Comparison of ENCODE assay signal across 18 cellular contexts in genomic region chr1:54280652-54281051, GRCh38.
DNase-seq lines count a peak whose midpoint lies in the region; ATAC-seq and TF ChIP-seq lines count a peak whose summit lies in the region.
"Had no signal": no experiment of that assay in that cellular context is flagged by ENCODE, and none has a peak within 500 bp of the region (broad histone marks: within the 10 kb centered on the region; RNA-seq: fewer than 3 reads in every experiment).

No MANE protein-coding gene starts in this region.

- H2BK12ac ChIP-seq in trophoblast cell (ENCODE audit: low read length), result peak overlapping the region; percentile 19

- no peak overlapping the region for H3K23ac ChIP-seq in trophoblast cell (ENCODE audit: low read length)

- H3K4me3 Mint-ChIP-seq in HFFc6, result no peak overlapping the region
- peak overlapping the region in 2 of 3 donors; percentile 46 to 68 for H3K4me3 Mint-ChIP-seq in T-cell
- H3K4me3 Mint-ChIP-seq: CD8-positive, alpha-beta memory T cell; effector memory CD8-positive, alpha-beta T cell; stimulated activated memory B cell treated with anti-CD40 and anti-IgM and Interleukin-4, amounts not matched to agents 10 μg/mL and 1 μg/mL and 100 μg/mL, for 72 hours had no signal

- H3K4me1 ChIP-seq in trophoblast cell (ENCODE audit: control insufficient read depth in 1 of 2, insufficient read depth in 2 of 2, low read length in 2 of 2) (peaks cover 20 to 21% of the 10 kb centered on the region in 2 experiments), A673 (ENCODE audit: insufficient read depth, low read length, poor library complexity, severe bottlenecking) (no peaks in the 10 kb centered on the region)

- no peaks in the 10 kb centered on the region for H3K9me3 Mint-ChIP-seq in HFFc6
- H3K9me3 Mint-ChIP-seq in T-cell, result no peaks in the 10 kb centered on the region
- H3K9me3 Mint-ChIP-seq: CD8-positive, alpha-beta memory T cell; effector memory CD8-positive, alpha-beta T cell; stimulated activated memory B cell treated with anti-CD40 and anti-IgM and Interleukin-4, amounts not matched to agents 10 μg/mL and 1 μg/mL and 100 μg/mL, for 72 hours had no signal

- H4K8ac ChIP-seq in trophoblast cell (ENCODE audit: low read depth, low read length), result no peak overlapping the region

- ATAC-seq in T-cell (replicated peaks in 1 of 4), result peak in 2 of 4 experiments; percentile 21 to 29
- no peak for ATAC-seq in GM18861 (IDR thresholded peaks at IDR 0.05; ENCODE audit: unreplicated experiment)
- no peak for ATAC-seq in GM18517 (IDR thresholded peaks at IDR 0.05; ENCODE audit: unreplicated experiment)
- ATAC-seq: effector memory CD8-positive, alpha-beta T cell; heart left ventricle; SK-N-SH treated with all-trans-retinoic acid at 6 μM for 48 hours; stimulated activated memory B cell treated with anti-CD40 and anti-IgM and Interleukin-4, amounts not matched to agents 10 μg/mL and 1 μg/mL and 100 μg/mL, for 72 hours had no signal

- H3K36me3 ChIP-seq in trophoblast cell (ENCODE audit: control insufficient read depth in 1 of 2, insufficient read depth in 2 of 2, low read length in 2 of 2) (peaks cover 21 to 26% of the 10 kb centered on the region in 2 experiments), A673 (ENCODE audit: insufficient read depth, low read length, poor library complexity, severe bottlenecking) (no peaks in the 10 kb centered on the region)

- H3K4me2 ChIP-seq in trophoblast cell (ENCODE audit: low read length), result no peak overlapping the region

- BruUV-seq in A673 (replicated peaks; lab: Mats Ljungman, UMichigan), result no TSS peak

- POLR2A ChIA-PET in T-cell (lab: Charles Lee), result interaction anchor here in 1 of 2 donors (0.6 kb wide), 2 partner anchors 17 to 132 kb away, joined by 3 to 5 read pairs; no protein-coding TSS in a partner anchor
- POLR2A ChIA-PET in A673 (lab: Charles Lee; ENCODE audit: low non-redundant PET), result no interaction called here

- peaks cover 54% of the 10 kb centered on the region for H3K4me1 Mint-ChIP-seq in HFFc6 (ENCODE audit: low read depth)
- H3K4me1 Mint-ChIP-seq in T-cell, result peaks cover 65 to 69% (median 65%) of the 10 kb centered on the region in 3 donors
- H3K4me1 Mint-ChIP-seq: stimulated activated memory B cell treated with anti-CD40 and anti-IgM and Interleukin-4, amounts not matched to agents 10 μg/mL and 1 μg/mL and 100 μg/mL, for 72 hours had no signal

- H3K27ac Mint-ChIP-seq in HFFc6 (peak overlapping the region; percentile 83), T-cell (peak overlapping the region; percentile 91 to 95)
- H3K27ac Mint-ChIP-seq: effector memory CD8-positive, alpha-beta T cell; stimulated activated memory B cell treated with anti-CD40 and anti-IgM and Interleukin-4, amounts not matched to agents 10 μg/mL and 1 μg/mL and 100 μg/mL, for 72 hours had no signal

- CTCF ChIA-PET in T-cell (lab: Charles Lee) (interaction anchor here in 1 of 2 donors (0.6 kb wide), 1 partner anchor 125 kb away, joined by 3 read pairs; the partner anchor contains the start of gene SSBP3), A673 (lab: Charles Lee) (no interaction called here)

- H4K12ac ChIP-seq in trophoblast cell (ENCODE audit: low read depth, low read length), result no peak overlapping the region

- H2BK120ac ChIP-seq in trophoblast cell (ENCODE audit: insufficient read depth, low read length, poor library complexity), result no peak overlapping the region

- H3K79me1 ChIP-seq in trophoblast cell (ENCODE audit: low read length), result peaks cover 5% of the 10 kb centered on the region

- H3K27me3 Mint-ChIP-seq in HFFc6 (ENCODE audit: insufficient read depth) (0 out of 2 replicates have a peak, but pooled peaks cover 1% of the 10 kb centered on the region), T-cell (no peaks in the 10 kb centered on the region)
- H3K27me3 Mint-ChIP-seq: CD8-positive, alpha-beta memory T cell; effector memory CD8-positive, alpha-beta T cell; stimulated activated memory B cell treated with anti-CD40 and anti-IgM and Interleukin-4, amounts not matched to agents 10 μg/mL and 1 μg/mL and 100 μg/mL, for 72 hours had no signal

- no peak overlapping the region for H3K9ac ChIP-seq in trophoblast cell (ENCODE audit: low read length)

- peak overlapping the region; percentile 1 for H3K4ac ChIP-seq in trophoblast cell (ENCODE audit: low read depth, low read length)

- WGBS in trophoblast cell (ENCODE audit: extremely low coverage, insufficient coverage, insufficient read length), result no CpG with 5 or more reads among the region's 12 CpGs

- H3K14ac ChIP-seq in trophoblast cell (ENCODE audit: low read length), result no peak overlapping the region

- H3K27ac ChIP-seq in dorsolateral prefrontal cortex (peak overlapping the region in 56 of 59 donors; percentile 0 to 90 (median 71)), trophoblast cell (ENCODE audit: low read depth, low read length) (no peak overlapping the region), A673 (ENCODE audit: low read depth, low read length, poor library complexity, severe bottlenecking) (no peak overlapping the region)

- DNase-seq in HFFc6 (no peak), T-cell (peak in 18 of 34 experiments; percentile 6 to 37 (median 18)), dorsolateral prefrontal cortex (peak in 4 of 10 donors; percentile 43 to 68 (median 50)), trophoblast cell (no peak), NAMALWA (ENCODE audit: low spot score) (no peak), A673 (ENCODE audit: low spot score) (no peak)
- DNase-seq: activated CD4-positive, CD25-positive, alpha-beta regulatory T cell treated with anti-CD3 and anti-CD28 coated beads, Interleukin-2, amount 50 U/mL, for 72 hours; amniotic stem cell; CD8-positive, alpha-beta memory T cell; effector memory CD8-positive, alpha-beta T cell; heart left ventricle; KBM-7; NCI-H2029 treated with DMSO at 0.1 percent for 48 hours; stimulated activated CD4-positive, alpha-beta T cell treated with anti-CD3 and anti-CD28 coated beads, Interleukin-1b, Interleukin-23, amount 100 ng/mL, for 48 hours had no signal

- H3K4me3 ChIP-seq in dorsolateral prefrontal cortex, result no peak overlapping the region
- no peak overlapping the region for H3K4me3 ChIP-seq in trophoblast cell (ENCODE audit: low read depth, low read length)
- no peak overlapping the region for H3K4me3 ChIP-seq in A673 (ENCODE audit: low read depth, low read length, poor library complexity, severe bottlenecking)
- H3K4me3 ChIP-seq: heart left ventricle had no signal

- peak overlapping the region; percentile 38 for H3K18ac ChIP-seq in trophoblast cell (ENCODE audit: low read length)

- no peak overlapping the region for H2BK5ac ChIP-seq in trophoblast cell (ENCODE audit: low read depth, low read length, poor library complexity)

- H3K9me3 ChIP-seq in trophoblast cell (ENCODE audit: insufficient read depth, low read depth, low read length), result peaks cover 2% of the 10 kb centered on the region
- H3K9me3 ChIP-seq in A673 (ENCODE audit: low read depth, low read length, poor library complexity, severe bottlenecking), result no peaks in the 10 kb centered on the region
- H3K9me3 ChIP-seq: heart left ventricle had no signal

- peaks cover 4% of the 10 kb centered on the region for H3K79me2 ChIP-seq in trophoblast cell (ENCODE audit: control insufficient read depth, insufficient read depth, low read length, poor library complexity)

- H4K91ac ChIP-seq in trophoblast cell (ENCODE audit: low read depth, low read length), result no peak overlapping the region

- H3K27me3 ChIP-seq in dorsolateral prefrontal cortex, result no peaks in the 10 kb centered on the region
- no peaks in the 10 kb centered on the region for H3K27me3 ChIP-seq in trophoblast cell (ENCODE audit: insufficient read depth, low read length)
- no peaks in the 10 kb centered on the region for H3K27me3 ChIP-seq in A673 (replicated peaks; ENCODE audit: insufficient read depth, low read depth, low read length, poor library complexity)
- H3K27me3 ChIP-seq: heart left ventricle had no signal

- H3K36me3 Mint-ChIP-seq in HFFc6 (ENCODE audit: low read depth) (peaks cover 16% of the 10 kb centered on the region), T-cell (peaks cover 20% of the 10 kb centered on the region)

- intact Hi-C loops in dorsolateral prefrontal cortex (cut with DNase I), result no loop called here
- intact Hi-C loops in A673 (cut with micrococcal nuclease; ENCODE audit: unreplicated experiment), result no loop called here

- no peak overlapping the region for H2AK5ac ChIP-seq in trophoblast cell (ENCODE audit: low read length)

- no peak for TF ChIP-seq CTCF in HFFc6 (IDR thresholded peaks at IDR 0.05)
- no peak for TF ChIP-seq CTCF in dorsolateral prefrontal cortex (IDR thresholded peaks at IDR 0.05 in 54 of 56, conservative IDR thresholded peaks at IDR 0.05 in 2 of 56; ENCODE audit: low read depth in 1 of 56, partially characterized antibody in 56 of 56)
- no peak for TF ChIP-seq CTCF in A673 (conservative IDR thresholded peaks at IDR 0.05; ENCODE audit: low read depth, low read length)

- no peak overlapping the region for H2AFZ ChIP-seq in trophoblast cell (ENCODE audit: insufficient read depth, low read length, poor library complexity)

Comparison
In these comparisons a context has a peak if more than half of its experiments do, and no peak if none do; other contexts are left out.
1. DNase-seq: peak in T-cell (18 of 34); none in HFFc6 (single experiment), trophoblast cell (0 of 2), NAMALWA (single experiment) and A673 (single experiment).
2. H3K27ac ChIP-seq: peak in dorsolateral prefrontal cortex (56 of 59); none in trophoblast cell (single experiment) and A673 (single experiment).